26 cellular contexts compared by ENCODE assay signal in the genomic region with DNA sequence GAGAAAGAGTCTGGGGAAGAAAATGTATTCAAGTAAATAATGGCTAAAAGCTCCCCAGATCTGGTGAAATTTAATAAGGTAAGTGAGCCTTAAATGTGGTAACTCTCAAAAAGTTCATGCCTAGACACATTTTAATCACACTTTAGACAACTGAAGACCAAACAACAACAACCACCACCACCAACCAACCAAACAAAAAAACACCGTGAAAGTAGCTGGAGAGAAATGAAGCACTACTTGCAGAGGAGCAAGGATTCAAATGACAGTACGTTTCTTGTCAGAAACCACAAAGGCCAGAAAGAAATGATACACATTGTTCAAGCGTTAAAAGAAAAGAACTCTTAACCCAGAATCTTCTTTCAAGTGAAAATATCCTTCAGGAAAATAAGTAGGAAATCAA.
"Had no signal": no experiment of that assay in that cellular context is flagged by ENCODE, and none has a peak within 500 bp of the region (broad histone marks: within the 10 kb centered on the region; RNA-seq: fewer than 3 reads in every experiment).

No MANE protein-coding gene starts in this region.

- H3K27me3 Mint-ChIP-seq: progenitor cell of endocrine pancreas; stimulated activated memory B cell treated with anti-CD40 and anti-IgM and Interleukin-4, amounts not matched to agents 10 μg/mL and 1 μg/mL and 100 μg/mL, for 72 hours; type B pancreatic cell had no signal

- H3K36me3 Mint-ChIP-seq: naive thymus-derived CD8-positive, alpha-beta T cell; neural progenitor cell; stimulated activated memory B cell treated with anti-CD40 and anti-IgM and Interleukin-4, amounts not matched to agents 10 μg/mL and 1 μg/mL and 100 μg/mL, for 72 hours; type B pancreatic cell had no signal

- H3K36me3 ChIP-seq: left lung, lower lobe of right lung, ovary, right atrium auricular region, right lobe of liver, tibial nerve, uterus had no signal

- ATAC-seq: left colon; left lung; lower lobe of right lung; naive thymus-derived CD8-positive, alpha-beta T cell; right lobe of liver; stimulated activated memory B cell treated with anti-CD40 and anti-IgM and Interleukin-4, amounts not matched to agents 10 μg/mL and 1 μg/mL and 100 μg/mL, for 72 hours; stimulated activated naive CD8-positive, alpha-beta T cell treated with anti-CD3 and anti-CD28 coated beads, Interleukin-15, amount 100 ng/mL, for 72 hours had no signal

- H3K4me2 ChIP-seq: hepatocyte, neural progenitor cell, smooth muscle cell had no signal

- H3K4me1 ChIP-seq: left lung, lower lobe of right lung, neural progenitor cell, right atrium auricular region, right lobe of liver, tibial nerve, uterus had no signal

- H3K4me3 ChIP-seq: hepatocyte, left lung, lower lobe of right lung, neural progenitor cell, ovary, right atrium auricular region, right lobe of liver, smooth muscle cell, tibial nerve, uterus had no signal

- H3K27ac Mint-ChIP-seq: naive thymus-derived CD8-positive, alpha-beta T cell; nephron progenitor cell; neural progenitor cell; progenitor cell of endocrine pancreas; stimulated activated memory B cell treated with anti-CD40 and anti-IgM and Interleukin-4, amounts not matched to agents 10 μg/mL and 1 μg/mL and 100 μg/mL, for 72 hours; stimulated activated naive CD8-positive, alpha-beta T cell treated with anti-CD3 and anti-CD28 coated beads, Interleukin-15, amount 100 ng/mL, for 72 hours; type B pancreatic cell had no signal

- H3K27ac ChIP-seq: left lung, lower lobe of right lung, neural progenitor cell, ovary, right atrium auricular region, right lobe of liver, tibial nerve, uterus had no signal

- H3K4me1 Mint-ChIP-seq: naive thymus-derived CD8-positive, alpha-beta T cell; neural progenitor cell; stimulated activated memory B cell treated with anti-CD40 and anti-IgM and Interleukin-4, amounts not matched to agents 10 μg/mL and 1 μg/mL and 100 μg/mL, for 72 hours; stimulated activated naive CD8-positive, alpha-beta T cell treated with anti-CD3 and anti-CD28 coated beads, Interleukin-15, amount 100 ng/mL, for 72 hours had no signal

- H3K9me3 Mint-ChIP-seq: naive thymus-derived CD8-positive, alpha-beta T cell; stimulated activated naive CD8-positive, alpha-beta T cell treated with anti-CD3 and anti-CD28 coated beads, Interleukin-15, amount 100 ng/mL, for 72 hours had no signal

- DNase-seq: left colon; left lung; lower lobe of right lung; mammary epithelial cell; mesenchymal stem cell; naive thymus-derived CD8-positive, alpha-beta T cell; nephron progenitor cell; ovary; right lobe of liver; stimulated activated CD4-positive, alpha-beta T cell treated with anti-CD3 and anti-CD28 coated beads, Interleukin-1b, Interleukin-23, amount 100 ng/mL, for 48 hours; stimulated activated CD4-positive, alpha-beta T cell treated with anti-CD3 and anti-CD28 coated beads, Interleukin-2, amount 100 ng/mL, for 48 hours; stimulated activated CD4-positive, alpha-beta T cell treated with anti-CD3 and anti-CD28 coated beads, Interleukin-4, amount 100 ng/mL, for 4 hours; stimulated activated CD8-positive, alpha-beta memory T cell treated with anti-CD3 and anti-CD28 coated beads, Interleukin-4, amount 100 ng/mL, for 48 hours; stimulated activated naive CD4-positive, alpha-beta T cell treated with Interleukin-2 at 50 U/mL for 16 hours; stimulated activated naive CD8-positive, alpha-beta T cell treated with anti-CD3 and anti-CD28 coated beads, Interleukin-15, amount 100 ng/mL, for 72 hours; substantia nigra; uterus had no signal

- H2AFZ ChIP-seq: hepatocyte, neural progenitor cell had no signal

- H3K79me2 ChIP-seq: hepatocyte had no signal

- H3K9me3 ChIP-seq: left lung, lower lobe of right lung, ovary, right atrium auricular region, right lobe of liver, uterus had no signal

- H3K4me3 Mint-ChIP-seq: naive thymus-derived CD8-positive, alpha-beta T cell; nephron progenitor cell; neural progenitor cell; stimulated activated memory B cell treated with anti-CD40 and anti-IgM and Interleukin-4, amounts not matched to agents 10 μg/mL and 1 μg/mL and 100 μg/mL, for 72 hours; stimulated activated naive CD8-positive, alpha-beta T cell treated with anti-CD3 and anti-CD28 coated beads, Interleukin-15, amount 100 ng/mL, for 72 hours; type B pancreatic cell had no signal

- H3K27me3 ChIP-seq: hepatocyte, left lung, neural progenitor cell, ovary, right atrium auricular region, right lobe of liver, tibial nerve, uterus had no signal

- H3K9ac ChIP-seq: neural progenitor cell had no signal

- FAIRE-seq: keratinocyte had no signal
